Comparison of ENCODE assay signal across 21 cellular contexts in the genomic region with DNA sequence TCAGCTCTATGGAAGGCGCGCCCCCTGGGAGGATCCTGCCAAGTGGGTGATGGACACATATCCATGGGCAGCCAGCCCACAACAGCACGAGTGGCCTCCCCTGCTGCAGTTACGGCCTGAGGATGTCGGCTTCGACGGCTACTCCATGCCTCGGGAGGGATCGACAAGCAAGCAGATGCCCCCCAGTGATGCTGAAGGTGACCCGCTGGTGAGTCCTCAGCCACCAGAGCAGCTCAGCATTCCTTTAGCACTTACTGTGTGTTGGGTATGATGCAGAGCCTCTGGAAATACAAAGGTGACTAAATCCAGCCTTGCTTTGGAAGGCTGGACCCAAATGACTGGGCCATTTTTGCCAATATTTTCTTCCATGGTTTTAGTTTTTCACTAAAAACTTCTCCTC. TPM values are rescaled to one million over a fixed set of nuclear protein-coding genes. Genes with fewer than 3 reads are reported as not detected.
A peak's percentile ranks its signal among the peaks of the same experiment; 100 is the strongest.
DNase-seq lines count a peak whose midpoint lies in the region; ATAC-seq, FAIRE-seq and TF ChIP-seq lines count a peak whose summit lies in the region.
"Had no signal": no experiment of that assay in that cellular context is flagged by ENCODE, and none has a peak within 500 bp of the region (broad histone marks: within the 10 kb centered on the region; RNA-seq: fewer than 3 reads in every experiment).

No MANE protein-coding gene starts in this region.

- no peak for DNase-seq in Calu3
- DNase-seq in IMR-90: peak; percentile 70
- DNase-seq in K562 (ENCODE audit: extremely low read depth in 1 of 4, low spot score in 3 of 4): no peak
- no peak for DNase-seq in sigmoid colon
- DNase-seq in stimulated activated naive CD4-positive, alpha-beta T cell treated with Interleukin-2 at 50 U/mL for 16 hours (lab: John Stamatoyannopoulos, UW): no peak
- DNase-seq in left lung: no peak
- DNase-seq: CD4-positive, alpha-beta memory T cell; DMS79; GF-D8; NCI-H1105; NCI-H1694 treated with DMSO at 0.1 percent for 48 hours; NCI-H2107; NCI-H2227 treated with DMSO at 0.1 percent for 48 hours; NCI-H524 had no signal

- H2BK120ac ChIP-seq in IMR-90 (ENCODE audit: low read depth, low read length): no peak overlapping the region

- H3K4me1 ChIP-seq in IMR-90 (ENCODE audit: control insufficient read depth, insufficient read depth, low read length): peaks cover 19% of the 10 kb centered on the region
- peaks cover 17 to 24% of the 10 kb centered on the region in 2 experiments for H3K4me1 ChIP-seq in K562 (replicated peaks in 1 of 2; ENCODE audit: control insufficient read depth in 2 of 2, insufficient read depth in 2 of 2, low read length in 2 of 2)
- H3K4me1 ChIP-seq in sigmoid colon: peaks cover 0 to 86% (median 74%) of the 10 kb centered on the region in 4 donors
- peaks cover 0 to 6% of the 10 kb centered on the region in 2 donors for H3K4me1 ChIP-seq in left lung

- no peaks in the 10 kb centered on the region for H3K27me3 Mint-ChIP-seq in Calu3 (ENCODE audit: unreplicated experiment)

- H3K27me3 ChIP-seq in IMR-90 (ENCODE audit: control insufficient read depth, insufficient read depth, low read length) (no peaks in the 10 kb centered on the region), K562 (ENCODE audit: control insufficient read depth in 2 of 2, insufficient read depth in 2 of 2, low read length in 2 of 2) (peaks cover 0 to 6% of the 10 kb centered on the region in 2 experiments; a peak in 1 of 5 replicates), sigmoid colon (no peaks in the 10 kb centered on the region), left lung (no peaks in the 10 kb centered on the region)

- H3K36me3 Mint-ChIP-seq in Calu3 (ENCODE audit: insufficient read depth, unreplicated experiment): peaks cover 20% of the 10 kb centered on the region

- no peak overlapping the region for H2AFZ ChIP-seq in IMR-90 (replicated peaks; ENCODE audit: low read length, poor library complexity)
- H2AFZ ChIP-seq in K562 (ENCODE audit: low read depth, low read length): 0 out of 2 replicates have a peak overlapping the region, but pooled peaks have one; percentile 1

- H3K4me3 ChIP-seq in IMR-90 (ENCODE audit: insufficient read depth, low read depth, low read length) (no peak overlapping the region), K562 (no peak overlapping the region), sigmoid colon (no peak overlapping the region), left lung (no peak overlapping the region)

- H4K91ac ChIP-seq in IMR-90 (ENCODE audit: insufficient read depth, low read depth, low read length): no peak overlapping the region

- H4K20me1 ChIP-seq in IMR-90 (ENCODE audit: insufficient read depth, low read length) (peaks cover 15% of the 10 kb centered on the region), K562 (replicated peaks; ENCODE audit: control insufficient read depth, insufficient read depth, low read length) (no peaks in the 10 kb centered on the region; the same call in 1 of the 2 replicates)

- H3K4me1 Mint-ChIP-seq in Calu3 (ENCODE audit: low read depth, unreplicated experiment): peaks cover 29% of the 10 kb centered on the region

- H3K4me3 Mint-ChIP-seq in Calu3 (ENCODE audit: low read depth, unreplicated experiment): no peak overlapping the region
- H3K4me3 Mint-ChIP-seq: CD4-positive, alpha-beta memory T cell had no signal

- in situ Hi-C loops in IMR-90 (cut with MboI; ENCODE audit: low sequenced_read_pairs): no loop called here
- in situ Hi-C loops in K562 (cut with MboI): no loop called here

- POLR2A ChIA-PET in IMR-90 (lab: Charles Lee; ENCODE audit: unreplicated experiment): no interaction called here
- POLR2A ChIA-PET in K562 (lab: Yijun Ruan, JAX): interaction anchor here (0.6 to 1.6 kb wide), 3 partner anchors 9 to 733 kb away, joined by 3 to 8 read pairs (median 6); no protein-coding TSS in a partner anchor

- TF ChIP-seq RAD21 in IMR-90 (IDR thresholded peaks at IDR 0.05; ENCODE audit: low read length) (no peak), K562 (CRISPR knock-in tag; conservative IDR thresholded peaks at IDR 0.05 in 1 of 2, IDR thresholded peaks at IDR 0.05 in 1 of 2) (no peak)

- TF ChIP-seq EP300 in K562 (IDR thresholded peaks at IDR 0.05; ENCODE audit: low read length): no peak
- TF ChIP-seq EP300 in sigmoid colon (IDR thresholded peaks at IDR 0.05): no peak

- H3K9me3 ChIP-seq in IMR-90 (ENCODE audit: control insufficient read depth, insufficient read depth, low read length): no peaks in the 10 kb centered on the region
- no peaks in the 10 kb centered on the region for H3K9me3 ChIP-seq in K562 (replicated peaks; ENCODE audit: control insufficient read depth, insufficient read depth, low read depth, low read length)
- no peaks in the 10 kb centered on the region for H3K9me3 ChIP-seq in sigmoid colon
- H3K9me3 ChIP-seq in left lung: no peaks in the 10 kb centered on the region

- H3K27ac ChIP-seq in IMR-90 (ENCODE audit: insufficient read depth, low read length): no peak overlapping the region
- H3K27ac ChIP-seq in K562 (ENCODE audit: extremely low read depth, low read depth, low read length): no peak overlapping the region
- H3K27ac ChIP-seq in sigmoid colon: peak overlapping the region in 3 of 4 donors; percentile 51 to 93 (median 88)
- H3K27ac ChIP-seq in left lung: no peak overlapping the region

- no peak overlapping the region for H3K4ac ChIP-seq in IMR-90 (ENCODE audit: low read depth, low read length)

- TF ChIP-seq POLR2A in IMR-90 (IDR thresholded peaks at IDR 0.05; ENCODE audit: low read depth, low read length) (no peak), K562 (conservative IDR thresholded peaks at IDR 0.05) (no peak), sigmoid colon (IDR thresholded peaks at IDR 0.05) (no peak)

- H2BK5ac ChIP-seq in IMR-90 (ENCODE audit: low read depth, low read length, poor library complexity, severe bottlenecking): no peak overlapping the region

- H3K36me3 ChIP-seq in IMR-90 (ENCODE audit: control insufficient read depth, insufficient read depth, low read length) (peaks cover 22% of the 10 kb centered on the region), K562 (ENCODE audit: control insufficient read depth, insufficient read depth, low read length) (no peaks in the 10 kb centered on the region), sigmoid colon (peaks cover 0 to 51% (median 25%) of the 10 kb centered on the region in 4 donors), left lung (peaks cover 0 to 47% of the 10 kb centered on the region in 2 donors)

- H3K4me2 ChIP-seq in IMR-90 (ENCODE audit: low read depth, low read length): no peak overlapping the region
- no peak overlapping the region for H3K4me2 ChIP-seq in K562 (ENCODE audit: insufficient read depth, low read length)

- H3K9me1 ChIP-seq in IMR-90 (ENCODE audit: insufficient read depth, low read length) (peaks cover 36% of the 10 kb centered on the region), K562 (ENCODE audit: control insufficient read depth, insufficient read depth, low read length) (no peaks in the 10 kb centered on the region)

- no peak overlapping the region for H4K8ac ChIP-seq in IMR-90 (ENCODE audit: low read depth in 2 of 2, low read length in 2 of 2)

- no peak overlapping the region for H2BK15ac ChIP-seq in IMR-90 (ENCODE audit: low read depth, low read length)

- H3K23ac ChIP-seq in IMR-90 (ENCODE audit: low read depth, low read length): no peak overlapping the region

- H3K79me1 ChIP-seq in IMR-90 (ENCODE audit: low read depth in 1 of 2, low read length in 2 of 2): peaks cover 3 to 9% of the 10 kb centered on the region in 2 experiments; a peak in 3 of 4 replicates

- dilution Hi-C loops in IMR-90 (cut with HindIII; ENCODE audit: low sequenced_read_pairs, unreplicated experiment): no loop called here

- peak overlapping the region; percentile 37 for H3K27ac Mint-ChIP-seq in Calu3 (ENCODE audit: unreplicated experiment)
- H3K27ac Mint-ChIP-seq: CD4-positive, alpha-beta memory T cell had no signal

- no peak for FAIRE-seq in K562 (lab: Jason Lieb, UNC)
- FAIRE-seq: D721Med, GM12892, H1, HepG2 had no signal

- ATAC-seq in IMR-90 (ENCODE audit: low read depth) (no peak), K562 (no peak), HG02970 (IDR thresholded peaks at IDR 0.05; ENCODE audit: low FRiP score, unreplicated experiment) (no peak), left lung (no peak)
- ATAC-seq: HepG2, Right ventricle myocardium inferior had no signal

- H3K9me3 Mint-ChIP-seq in Calu3 (ENCODE audit: low read depth, unreplicated experiment): no peaks in the 10 kb centered on the region

- no peak overlapping the region for H2BK20ac ChIP-seq in IMR-90 (ENCODE audit: low read depth, low read length)

- no peak overlapping the region for H3K18ac ChIP-seq in IMR-90 (ENCODE audit: low read depth, low read length)

- no peak overlapping the region for H3K9ac ChIP-seq in IMR-90 (ENCODE audit: low read depth, low read length)
- H3K9ac ChIP-seq in K562 (ENCODE audit: insufficient read depth in 1 of 2, low read depth in 2 of 2, low read length in 2 of 2): no peak overlapping the region

- BruUV-seq in Calu3 (replicated peaks; lab: Mats Ljungman, UMichigan): no TSS peak
- no TSS peak for BruUV-seq in IMR-90 (replicated peaks; lab: Mats Ljungman, UMichigan)
- no TSS peak for BruUV-seq in K562 (replicated peaks; lab: Mats Ljungman, UMichigan)

- no peak overlapping the region for H3K14ac ChIP-seq in IMR-90 (replicated peaks; ENCODE audit: low read depth, low read length)

- no peaks in the 10 kb centered on the region for H3K79me2 ChIP-seq in K562 (ENCODE audit: control insufficient read depth, insufficient read depth, low read length)

- no peak overlapping the region for H4K5ac ChIP-seq in IMR-90 (ENCODE audit: low read depth, low read length)

- H2AK9ac ChIP-seq in IMR-90 (replicated peaks; ENCODE audit: low read depth, low read length, poor library complexity): peak overlapping the region; percentile 1

- 90% methylated on average over 3 of the region's 10 CpGs; no CpG with 5 or more reads in 1 of the 2 experiments for WGBS in IMR-90 (ENCODE audit: extremely low coverage in 2 of 2, insufficient read length in 1 of 2), 2 experiments
- WGBS in K562 (ENCODE audit: insufficient coverage, low coverage, missing lambda C conversion rate): 55% methylated on average over 10 of the region's 10 CpGs
- WGBS in sigmoid colon, 2 donors: 95 to 97% methylated on average over 10 of the region's 10 CpGs

- H2AK5ac ChIP-seq in IMR-90 (ENCODE audit: low read depth, low read length): peak overlapping the region; percentile 47; the same call in 1 of the 2 replicates

- no peak overlapping the region for H3K56ac ChIP-seq in IMR-90 (ENCODE audit: extremely low read depth, insufficient read depth, low read length)

- CTCF ChIA-PET in Calu3 (lab: Charles Lee): no interaction called here
- CTCF ChIA-PET in IMR-90 (lab: Yijun Ruan, JAX): no interaction called here
- CTCF ChIA-PET in K562 (lab: Yijun Ruan, JAX; ENCODE audit: low intra/inter-chr PET ratio): no interaction called here

- no peak for TF ChIP-seq CTCF in Calu3 (IDR thresholded peaks at IDR 0.05; ENCODE audit: unreplicated experiment)
- TF ChIP-seq CTCF in IMR-90 (conservative IDR thresholded peaks at IDR 0.05; ENCODE audit: low read depth, low read length): no peak
- TF ChIP-seq CTCF in K562 (IDR thresholded peaks at IDR 0.05 in 2 of 3, conservative IDR thresholded peaks at IDR 0.05 in 1 of 3; ENCODE audit: insufficient read depth in 2 of 3, low read depth in 1 of 3, low read length in 3 of 3): no peak
- no peak for TF ChIP-seq CTCF in sigmoid colon (IDR thresholded peaks at IDR 0.05)
- no peak for TF ChIP-seq CTCF in left lung (IDR thresholded peaks at IDR 0.05)

- intact Hi-C loops in Calu3 (cut with micrococcal nuclease; ENCODE audit: unreplicated experiment) (loop anchor here (5.0 kb wide), 2 partner anchors 177 to 207 kb away; no protein-coding TSS in a partner anchor), IMR-90 (cut with micrococcal nuclease) (no loop called here), K562 (cut with micrococcal nuclease) (loop anchor here (5.0 kb wide), 2 partner anchors 47 to 77 kb away; no protein-coding TSS in a partner anchor), sigmoid colon (cut with DNase I) (loop anchor here (5.0 kb wide), 3 partner anchors 57 to 557 kb away; no protein-coding TSS in a partner anchor), left lung (cut with DNase I) (no loop called here)

RNA-seq across cellular contexts. Expression of gene DBX1, which starts 45.7 kb away (rescaled TPM):
- total RNA-seq in Calu3 (2022): not detected in 2 replicates
- total RNA-seq in IMR-90 (2012; rRNA removed): not detected in 2 replicates
- polyA plus RNA-seq in IMR-90 (2012; rRNA removed): not detected in 2 replicates
- not detected in 2 replicates for polyA plus RNA-seq in IMR-90 (2012; cell fraction: cytosol; rRNA removed)
- not detected in 2 replicates for polyA plus RNA-seq in IMR-90 (2012; cell fraction: nucleus; rRNA removed; ENCODE audit: low replicate concordance)
- not detected in 2 replicates for total RNA-seq in K562 (2011; cell fraction: chromatin; rRNA removed; ENCODE audit: low replicate concordance)
- total RNA-seq in K562 (2011; cell fraction: nucleolus; rRNA removed): not detected in 2 replicates
- not detected in 2 replicates for total RNA-seq in K562 (2011; cell fraction: nucleoplasm; rRNA removed)
- total RNA-seq in K562 (2014; rRNA removed): not detected in 2 replicates
- not detected in 2 replicates for total RNA-seq in K562 (2014; rRNA removed; fragmentation: Illumina TruSeq; extraction: Trizol)
- not detected in 2 replicates for total RNA-seq in K562 (2015; rRNA removed; fragmentation: Illumina TruSeq; extraction: Trizol)
- total RNA-seq in K562 (2021): not detected in 2 replicates
- not detected in 2 replicates for polyA plus RNA-seq in K562 (2011; rRNA removed)
- not detected in 2 replicates for polyA plus RNA-seq in K562 (2011; cell fraction: cytosol; rRNA removed)
- polyA plus RNA-seq in K562 (2011; cell fraction: nucleus; rRNA removed): not detected in 2 replicates
- polyA plus RNA-seq in K562 (2012): not detected in 2 replicates
- polyA plus RNA-seq in K562 (2014; fragmentation: Illumina TruSeq; extraction: Trizol): not detected in 2 replicates
- polyA plus RNA-seq in K562 (2014; fragmentation: Nextera tagmentation; extraction: Ambion mirVana): not detected
- polyA plus RNA-seq in K562 (2014; rRNA removed): not detected in 2 replicates
- polyA minus RNA-seq in K562 (2011; rRNA and poly(A)+ RNA removed): not detected in 2 replicates
- not detected in 2 replicates for polyA minus RNA-seq in K562 (2011; cell fraction: cytosol; rRNA and poly(A)+ RNA removed)
- not detected in 2 replicates for polyA minus RNA-seq in K562 (2011; cell fraction: nucleus; rRNA and poly(A)+ RNA removed)
- not detected for total RNA-seq in sigmoid colon
- polyA plus RNA-seq in sigmoid colon: not detected
- not detected for total RNA-seq in left lung
- total RNA-seq: CD4-positive, alpha-beta memory T cell; H1; HepG2; Right ventricle myocardium inferior had no signal
- polyA plus RNA-seq: BJ; CD4-positive, alpha-beta memory T cell; H1; HepG2 had no signal

Comparison
In these comparisons a context has a peak if more than half of its experiments do, and no peak if none do; other contexts are left out.
1. H3K27ac ChIP-seq: peak in sigmoid colon (3 of 4); none in IMR-90 (single experiment), K562 (single experiment) and left lung (0 of 2).
2. intact Hi-C loops: an anchor here in Calu3 (5.0 kb wide), K562 (5.0 kb wide) and sigmoid colon (5.0 kb wide); none called in IMR-90 and left lung.